In the genomic region with DNA sequence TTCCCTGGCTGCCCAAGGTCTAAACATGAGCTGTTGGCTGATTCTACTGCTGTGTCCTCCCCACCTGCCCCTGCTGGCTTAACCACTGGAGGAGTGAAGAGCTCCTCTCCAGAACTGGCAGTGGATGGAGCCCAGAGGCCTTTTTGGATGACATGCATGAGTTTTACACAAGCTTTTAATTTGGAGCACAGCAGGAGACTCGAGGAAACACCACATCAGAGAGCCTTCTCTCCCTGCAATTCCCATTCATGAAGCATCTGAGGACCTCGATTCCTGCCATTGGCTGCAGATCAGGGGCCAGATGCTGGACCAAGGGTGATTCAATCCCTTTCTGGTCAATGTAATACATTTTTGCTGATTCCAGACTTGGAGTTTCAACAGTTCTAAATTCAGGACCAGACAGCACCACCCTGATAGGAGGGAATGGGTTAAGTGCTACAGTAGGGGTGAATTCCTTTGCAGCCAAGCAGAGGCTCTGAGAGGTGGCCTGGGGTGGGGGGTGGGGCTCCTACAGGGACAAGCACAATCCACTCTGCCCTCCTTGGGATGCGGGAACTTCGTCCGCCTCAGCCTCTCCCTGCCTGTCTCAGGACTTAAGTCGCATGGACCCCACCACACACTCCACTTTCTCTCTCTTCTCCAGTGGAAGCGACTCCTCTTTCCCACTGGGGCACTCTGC, we compare ENCODE assay signal across 1 cellular context.
TF ChIP-seq lines count a peak whose summit lies in the region.

No MANE protein-coding gene starts in this region.

TF ChIP-seq in HCT116, 20 proteins besides CTCF, POLR2A, EP300 and RAD21:
- no peak for TF ChIP-seq SIN3A (IDR thresholded peaks at IDR 0.05; ENCODE audit: low read depth)
- TF ChIP-seq EZH2 (IDR thresholded peaks at IDR 0.05), result no peak
- TF ChIP-seq, protein P1, sequence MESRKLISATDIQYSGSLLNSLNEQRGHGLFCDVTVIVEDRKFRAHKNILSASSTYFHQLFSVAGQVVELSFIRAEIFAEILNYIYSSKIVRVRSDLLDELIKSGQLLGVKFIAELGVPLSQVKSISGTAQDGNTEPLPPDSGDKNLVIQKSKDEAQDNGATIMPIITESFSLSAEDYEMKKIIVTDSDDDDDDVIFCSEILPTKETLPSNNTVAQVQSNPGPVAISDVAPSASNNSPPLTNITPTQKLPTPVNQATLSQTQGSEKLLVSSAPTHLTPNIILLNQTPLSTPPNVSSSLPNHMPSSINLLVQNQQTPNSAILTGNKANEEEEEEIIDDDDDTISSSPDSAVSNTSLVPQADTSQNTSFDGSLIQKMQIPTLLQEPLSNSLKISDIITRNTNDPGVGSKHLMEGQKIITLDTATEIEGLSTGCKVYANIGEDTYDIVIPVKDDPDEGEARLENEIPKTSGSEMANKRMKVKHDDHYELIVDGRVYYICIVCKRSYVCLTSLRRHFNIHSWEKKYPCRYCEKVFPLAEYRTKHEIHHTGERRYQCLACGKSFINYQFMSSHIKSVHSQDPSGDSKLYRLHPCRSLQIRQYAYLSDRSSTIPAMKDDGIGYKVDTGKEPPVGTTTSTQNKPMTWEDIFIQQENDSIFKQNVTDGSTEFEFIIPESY (IDR thresholded peaks at IDR 0.05; ENCODE audit: extremely low read depth, insufficient replicate concordance, low read length), result no peak
- TF ChIP-seq ZNF274 (IDR thresholded peaks at IDR 0.05; ENCODE audit: low read depth, low read length), result no peak
- no peak for TF ChIP-seq TCF7L2 (IDR thresholded peaks at IDR 0.05; ENCODE audit: borderline replicate concordance, extremely low read depth, insufficient read depth, insufficient read length)
- no peak for TF ChIP-seq ELF1 (IDR thresholded peaks at IDR 0.05; ENCODE audit: borderline replicate concordance, low read depth)
- TF ChIP-seq, protein P2, sequence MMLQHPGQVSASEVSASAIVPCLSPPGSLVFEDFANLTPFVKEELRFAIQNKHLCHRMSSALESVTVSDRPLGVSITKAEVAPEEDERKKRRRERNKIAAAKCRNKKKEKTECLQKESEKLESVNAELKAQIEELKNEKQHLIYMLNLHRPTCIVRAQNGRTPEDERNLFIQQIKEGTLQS (IDR thresholded peaks at IDR 0.05), result no peak
- TF ChIP-seq CBX3 (IDR thresholded peaks at IDR 0.05; ENCODE audit: low read depth), result no peak
- TF ChIP-seq EZH2phosphoT487 (IDR thresholded peaks at IDR 0.05; ENCODE audit: borderline replicate concordance), result no peak
- TF ChIP-seq EGR1 (IDR thresholded peaks at IDR 0.05; ENCODE audit: low read depth), result no peak
